In genomic region chr6:43911354-43911624, GRCh38 we compare ENCODE assay signal across 16 cellular contexts.
DNase-seq lines count a peak whose midpoint lies in the region; TF ChIP-seq lines count a peak whose summit lies in the region.
"Had no signal": no experiment of that assay in that cellular context is flagged by ENCODE, and none has a peak within 500 bp of the region (broad histone marks: within the 10 kb centered on the region; RNA-seq: fewer than 3 reads in every experiment).

No MANE protein-coding gene starts in this region.

- no peaks in the 10 kb centered on the region for H3K27me3 ChIP-seq in CD8-positive, alpha-beta memory T cell (ENCODE audit: insufficient read depth, low read length, poor library complexity, severe bottlenecking)
- H3K27me3 ChIP-seq: left lung had no signal

- DNase-seq in CD8-positive, alpha-beta memory T cell: no peak
- DNase-seq in LNCaP clone FGC (ENCODE audit: low read depth): no peak
- no peak for DNase-seq in progenitor cell of endocrine pancreas (ENCODE audit: low spot score, unreplicated experiment)
- DNase-seq in NCI-H1436 (lab: John Stamatoyannopoulos, UW): no peak
- DNase-seq in NCI-H345 (lab: John Stamatoyannopoulos, UW): no peak
- no peak for DNase-seq in activated T-cell treated with anti-CD3 and anti-CD28 coated beads, Interleukin-2, amount 50 U/mL, for 48 hours
- DNase-seq in SIG-M5 treated with dmso at 0.1 percent for 504 hours (lab: John Stamatoyannopoulos, UW; ENCODE audit: unreplicated experiment): no peak
- DNase-seq: activated CD4-positive, alpha-beta T cell treated with anti-CD3 and anti-CD28 coated beads, Interleukin-2, amount 10 ng/mL, durations not matched to agents 7 days and 5 days; activated CD8-positive, alpha-beta memory T cell treated with anti-CD3 and anti-CD28 coated beads, Interleukin-2, amount 50 U/mL, for 4 hours; activated gamma-delta T cell treated with Interleukin-2 at 50 U/mL for 16 hours; esophagus squamous epithelium; left lung; occipital lobe; SHP77 treated with DMSO at 0.1 percent for 48 hours had no signal

- CTCF ChIA-PET in CD8-positive, alpha-beta memory T cell (lab: Charles Lee): no interaction called here

- POLR2A ChIA-PET in CD8-positive, alpha-beta memory T cell (lab: Charles Lee): no interaction called here

- no peak overlapping the region for H3K4me3 ChIP-seq in CD8-positive, alpha-beta memory T cell (ENCODE audit: low read length)
- H3K4me3 ChIP-seq in LNCaP clone FGC (ENCODE audit: low read depth, low read length): peak overlapping the region; percentile 7; the same call in 1 of the 2 replicates
- H3K4me3 ChIP-seq: esophagus squamous epithelium, left lung, suprapubic skin had no signal

- H3K9me3 Mint-ChIP-seq in CD8-positive, alpha-beta memory T cell: no peaks in the 10 kb centered on the region
- no peaks in the 10 kb centered on the region for H3K9me3 Mint-ChIP-seq in dendritic cell treated with granulocyte-macrophage colony-stimulating factor and Interleukin-4, amounts not matched to agents 40 ng/mL and 50 ng/mL, for 4 days
- no peaks in the 10 kb centered on the region for H3K9me3 Mint-ChIP-seq in progenitor cell of endocrine pancreas (ENCODE audit: low read depth)
- H3K9me3 Mint-ChIP-seq: activated CD4-positive, alpha-beta T cell treated with anti-CD3 and anti-CD28 coated beads, Interleukin-2, amount 10 ng/mL, durations not matched to agents 7 days and 5 days had no signal

- no peaks in the 10 kb centered on the region for H3K4me1 ChIP-seq in CD8-positive, alpha-beta memory T cell (ENCODE audit: insufficient read depth, low read length)

- no peak overlapping the region for H3K27ac Mint-ChIP-seq in CD8-positive, alpha-beta memory T cell
- peak overlapping the region; percentile 59 for H3K27ac Mint-ChIP-seq in dendritic cell treated with granulocyte-macrophage colony-stimulating factor and Interleukin-4, amounts not matched to agents 40 ng/mL and 50 ng/mL, for 4 days
- peak overlapping the region; percentile 80 for H3K27ac Mint-ChIP-seq in progenitor cell of endocrine pancreas
- H3K27ac Mint-ChIP-seq: activated CD4-positive, alpha-beta T cell treated with anti-CD3 and anti-CD28 coated beads, Interleukin-2, amount 10 ng/mL, durations not matched to agents 7 days and 5 days had no signal

- no peaks in the 10 kb centered on the region for H3K4me1 Mint-ChIP-seq in CD8-positive, alpha-beta memory T cell
- H3K4me1 Mint-ChIP-seq in dendritic cell treated with granulocyte-macrophage colony-stimulating factor and Interleukin-4, amounts not matched to agents 40 ng/mL and 50 ng/mL, for 4 days (ENCODE audit: low read depth): peaks cover 46% of the 10 kb centered on the region
- peaks cover 37% of the 10 kb centered on the region for H3K4me1 Mint-ChIP-seq in progenitor cell of endocrine pancreas (ENCODE audit: low read depth)
- H3K4me1 Mint-ChIP-seq: activated CD4-positive, alpha-beta T cell treated with anti-CD3 and anti-CD28 coated beads, Interleukin-2, amount 10 ng/mL, durations not matched to agents 7 days and 5 days had no signal

- H3K27me3 Mint-ChIP-seq in CD8-positive, alpha-beta memory T cell: peaks cover 9 to 12% of the 10 kb centered on the region in 2 donors
- peaks cover 27% of the 10 kb centered on the region for H3K27me3 Mint-ChIP-seq in dendritic cell treated with granulocyte-macrophage colony-stimulating factor and Interleukin-4, amounts not matched to agents 40 ng/mL and 50 ng/mL, for 4 days
- no peaks in the 10 kb centered on the region for H3K27me3 Mint-ChIP-seq in progenitor cell of endocrine pancreas
- H3K27me3 Mint-ChIP-seq: activated CD4-positive, alpha-beta T cell treated with anti-CD3 and anti-CD28 coated beads, Interleukin-2, amount 10 ng/mL, durations not matched to agents 7 days and 5 days had no signal

- intact Hi-C loops in dendritic cell treated with granulocyte-macrophage colony-stimulating factor and Interleukin-4, amounts not matched to agents 40 ng/mL and 50 ng/mL, for 4 days (cut with micrococcal nuclease): no loop called here

- H3K9me3 ChIP-seq in CD8-positive, alpha-beta memory T cell (ENCODE audit: low read length): no peaks in the 10 kb centered on the region
- H3K9me3 ChIP-seq: esophagus squamous epithelium, left lung, suprapubic skin had no signal

- no peaks in the 10 kb centered on the region for H3K36me3 ChIP-seq in CD8-positive, alpha-beta memory T cell (ENCODE audit: insufficient read depth, low read length)
- H3K36me3 ChIP-seq: esophagus squamous epithelium, left lung, suprapubic skin had no signal

- no peak for TF ChIP-seq CTCF in LNCaP clone FGC (IDR thresholded peaks at IDR 0.05; ENCODE audit: control insufficient read depth, extremely low read depth, insufficient read depth)
- no peak for TF ChIP-seq CTCF in progenitor cell of endocrine pancreas (IDR thresholded peaks at IDR 0.05; ENCODE audit: unreplicated experiment)

- no peaks in the 10 kb centered on the region for H3K36me3 Mint-ChIP-seq in CD8-positive, alpha-beta memory T cell
- no peaks in the 10 kb centered on the region for H3K36me3 Mint-ChIP-seq in dendritic cell treated with granulocyte-macrophage colony-stimulating factor and Interleukin-4, amounts not matched to agents 40 ng/mL and 50 ng/mL, for 4 days (ENCODE audit: low read depth)
- H3K36me3 Mint-ChIP-seq in progenitor cell of endocrine pancreas (ENCODE audit: insufficient read depth): no peaks in the 10 kb centered on the region

- H3K27ac ChIP-seq in CD8-positive, alpha-beta memory T cell (ENCODE audit: low read depth, low read length): peak overlapping the region; percentile 71
- H3K27ac ChIP-seq: esophagus squamous epithelium, left lung, suprapubic skin had no signal

- no peak overlapping the region for H3K4me3 Mint-ChIP-seq in CD8-positive, alpha-beta memory T cell
- H3K4me3 Mint-ChIP-seq in dendritic cell treated with granulocyte-macrophage colony-stimulating factor and Interleukin-4, amounts not matched to agents 40 ng/mL and 50 ng/mL, for 4 days: no peak overlapping the region
- no peak overlapping the region for H3K4me3 Mint-ChIP-seq in progenitor cell of endocrine pancreas (ENCODE audit: low read depth)
- H3K4me3 Mint-ChIP-seq: activated CD4-positive, alpha-beta T cell treated with anti-CD3 and anti-CD28 coated beads, Interleukin-2, amount 10 ng/mL, durations not matched to agents 7 days and 5 days had no signal

Comparison
In these comparisons a context has a peak if more than half of its experiments do, and no peak if none do; other contexts are left out.
1. H3K27ac Mint-ChIP-seq: peak in dendritic cell treated with granulocyte-macrophage colony-stimulating factor and Interleukin-4, amounts not matched to agents 40 ng/mL and 50 ng/mL, for 4 days (single experiment) and progenitor cell of endocrine pancreas (single experiment); none in CD8-positive, alpha-beta memory T cell (0 of 8).